Comparison of ENCODE assay signal across 8 cellular contexts in the genomic region with DNA sequence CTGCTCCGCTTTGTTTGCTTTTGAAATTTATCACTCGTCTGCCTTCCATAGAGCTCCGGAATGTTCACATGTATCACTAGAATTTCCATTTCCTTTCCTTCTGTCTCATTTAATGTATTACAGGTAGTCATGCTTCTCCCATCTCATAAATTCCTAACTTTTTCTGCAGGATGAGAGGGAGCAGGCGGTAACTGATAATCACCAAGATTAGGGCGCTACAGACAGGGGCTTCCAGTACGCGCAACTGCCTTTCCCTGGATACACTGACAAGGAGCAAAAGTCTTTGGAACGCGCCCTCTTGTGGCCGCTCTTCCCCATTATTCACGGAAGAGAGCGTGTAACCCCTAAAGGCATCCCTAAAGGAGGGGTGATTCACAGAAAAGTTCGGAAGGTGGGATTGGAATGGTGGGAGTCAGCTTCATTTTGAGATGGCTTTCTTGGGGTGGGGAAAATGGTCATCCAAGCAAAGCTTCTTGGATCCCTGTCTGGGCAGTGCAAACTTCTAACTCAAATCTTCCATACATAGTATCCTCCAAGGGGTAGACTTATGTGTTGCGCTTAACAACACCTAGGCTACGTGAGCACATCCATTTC. TPM values are rescaled to one million over a fixed set of nuclear protein-coding genes. Genes with fewer than 3 reads are reported as not detected.
DNase-seq lines count a peak whose midpoint lies in the region; ATAC-seq and TF ChIP-seq lines count a peak whose summit lies in the region.

No MANE protein-coding gene starts in this region.

- peaks cover 17% of the 10 kb centered on the region for H3K27me3 ChIP-seq in upper lobe of right lung

- no peaks in the 10 kb centered on the region for H3K36me3 ChIP-seq in upper lobe of right lung

- peak; percentile 76 for ATAC-seq in upper lobe of right lung

- intact Hi-C loops in upper lobe of right lung (cut with DNase I) = no loop called here

- H3K27ac ChIP-seq in upper lobe of right lung = peak overlapping the region; percentile 51

- peak overlapping the region; percentile 48 for H3K4me3 ChIP-seq in upper lobe of right lung

- TF ChIP-seq POLR2A in erythroblast (IDR thresholded peaks at IDR 0.05; ENCODE audit: low read length) = no peak

- H3K4me1 ChIP-seq in upper lobe of right lung = no peaks in the 10 kb centered on the region

- H3K9me3 ChIP-seq in upper lobe of right lung = no peaks in the 10 kb centered on the region

- DNase-seq in NCI-H524 (lab: John Stamatoyannopoulos, UW) = peak; percentile 53 to 73
- DNase-seq in NCI-H524 treated with DMSO at 0.1 percent for 48 hours (lab: John Stamatoyannopoulos, UW) = no peak
- peak; percentile 82 for DNase-seq in HS-27A (ENCODE audit: low read depth)
- peak; percentile 72 for DNase-seq in SK-N-DZ (ENCODE audit: low spot score)
- DNase-seq in erythroblast (lab: John Stamatoyannopoulos, UW) = peak; percentile 28 to 58
- peak; percentile 71 for DNase-seq in midbrain (lab: John Stamatoyannopoulos, UW)
- DNase-seq in upper lobe of right lung = peak; percentile 77
- DNase-seq in NCI-H345 (lab: John Stamatoyannopoulos, UW) = no peak

- TF ChIP-seq CTCF in upper lobe of right lung (IDR thresholded peaks at IDR 0.05) = peak; percentile 71

RNA-seq across cellular contexts. Expression of a gene that starts 6.5 kb away (rescaled TPM):
- not detected in 2 replicates for polyA plus RNA-seq in SK-N-DZ (2014; cell fraction: cytosol; rRNA removed)
- polyA plus RNA-seq in SK-N-DZ (2014; cell fraction: nucleus; rRNA removed) = not detected in 2 replicates
- total RNA-seq in upper lobe of right lung = 70.2 TPM

Comparison
In these comparisons a context has a peak if more than half of its experiments do, and no peak if none do; other contexts are left out.
1. DNase-seq: peak in NCI-H524 (2 of 2), HS-27A (single experiment), SK-N-DZ (single experiment), erythroblast (2 of 2), midbrain (single experiment) and upper lobe of right lung (single experiment); none in NCI-H524 treated with DMSO at 0.1 percent for 48 hours (single experiment) and NCI-H345 (single experiment).